In the genomic region with DNA sequence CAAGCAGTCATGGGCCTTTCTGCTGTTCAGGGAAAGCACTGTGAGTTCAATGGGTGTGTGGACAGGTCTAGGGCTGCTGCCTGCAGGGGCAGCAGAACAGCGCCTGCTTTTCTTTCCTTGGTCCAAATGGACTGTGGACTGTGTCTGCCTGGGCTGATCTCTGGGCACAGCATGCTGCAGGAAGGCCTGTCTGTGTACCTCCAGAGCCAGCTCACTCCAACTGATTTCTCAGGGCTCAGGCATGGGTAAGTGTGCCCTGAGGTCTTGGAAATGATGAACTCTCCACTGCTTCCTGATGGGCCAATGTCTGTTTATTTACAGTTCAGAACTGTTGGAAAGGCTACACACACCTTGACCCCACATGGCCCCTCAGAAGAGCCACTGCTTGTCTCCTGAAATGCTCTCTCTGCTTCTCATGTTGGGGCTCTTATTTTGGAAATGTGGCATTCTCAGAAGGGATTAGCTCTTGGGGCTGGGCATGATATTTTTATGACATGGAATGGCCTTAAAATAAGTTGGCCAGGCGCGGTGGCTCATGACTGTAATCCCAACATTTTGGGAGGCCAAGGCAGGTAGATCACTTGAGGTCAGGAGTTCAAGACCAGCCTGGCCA, we compare ENCODE assay signal across 1 cellular context.
A peak's percentile ranks its signal among the peaks of the same experiment; 100 is the strongest.
TF ChIP-seq lines count a peak whose summit lies in the region.

No MANE protein-coding gene starts in this region.

TF ChIP-seq in HepG2, 621 proteins besides CTCF, POLR2A, EP300 and RAD21 (continued from another document and continues in another):
- TF ChIP-seq TEF (CRISPR knock-in tag; IDR thresholded peaks at IDR 0.05) (no peak), MEIS1 (CRISPR knock-in tag; IDR thresholded peaks at IDR 0.05; ENCODE audit: borderline replicate concordance) (no peak), ZNF30 (CRISPR knock-in tag; IDR thresholded peaks at IDR 0.05) (no peak), ZNF737 (CRISPR knock-in tag; IDR thresholded peaks at IDR 0.05; ENCODE audit: borderline replicate concordance) (no peak), RAD51 (IDR thresholded peaks at IDR 0.05; ENCODE audit: borderline replicate concordance) (no peak), SOX5 (CRISPR knock-in tag; IDR thresholded peaks at IDR 0.05; ENCODE audit: borderline replicate concordance) (no peak), ZFYVE20 (CRISPR knock-in tag; IDR thresholded peaks at IDR 0.05; ENCODE audit: borderline replicate concordance, low read depth) (no peak), DPF2 (CRISPR knock-in tag; IDR thresholded peaks at IDR 0.05; ENCODE audit: borderline replicate concordance, low read depth) (0 out of 2 replicates have a peak, but pooled peaks have one; percentile 39), ZNF883 (CRISPR knock-in tag; IDR thresholded peaks at IDR 0.05; ENCODE audit: not compliant biosample characterization) (peak; percentile 27), ZNF3 (CRISPR knock-in tag; IDR thresholded peaks at IDR 0.05) (no peak), JDP2 (CRISPR knock-in tag; IDR thresholded peaks at IDR 0.05; ENCODE audit: borderline replicate concordance) (no peak), ZNF138 (CRISPR knock-in tag; IDR thresholded peaks at IDR 0.05; ENCODE audit: low read depth) (no peak), ZNF607 (CRISPR knock-in tag; IDR thresholded peaks at IDR 0.05; ENCODE audit: borderline replicate concordance) (0 out of 2 replicates have a peak, but pooled peaks have one; percentile 47), ZSCAN31 (CRISPR knock-in tag; IDR thresholded peaks at IDR 0.05; ENCODE audit: low read depth) (0 out of 2 replicates have a peak, but pooled peaks have one; percentile 30), KLF16 (CRISPR knock-in tag; IDR thresholded peaks at IDR 0.05) (no peak), ZNF761 (CRISPR knock-in tag; conservative IDR thresholded peaks at IDR 0.05) (peak; percentile 76; the same call in 1 of the 2 replicates), BHLHE40 (IDR thresholded peaks at IDR 0.05; ENCODE audit: low read length) (no peak), GMEB1 (CRISPR knock-in tag; IDR thresholded peaks at IDR 0.05; ENCODE audit: borderline replicate concordance) (0 out of 2 replicates have a peak, but pooled peaks have one; percentile 26), RXRA (CRISPR knock-in tag; IDR thresholded peaks at IDR 0.05) (peak; percentile 62; the same call in 1 of the 2 replicates), SRSF4 (IDR thresholded peaks at IDR 0.05; ENCODE audit: low read depth, low read length, poor library complexity, severe bottlenecking) (no peak), HNRNPLL (IDR thresholded peaks at IDR 0.05; ENCODE audit: low read depth, low read length, poor library complexity, severe bottlenecking) (no peak), ZNF672 (CRISPR knock-in tag; IDR thresholded peaks at IDR 0.05) (no peak), PHF21A (CRISPR knock-in tag; IDR thresholded peaks at IDR 0.05) (peak; percentile 55; the same call in 1 of the 2 replicates), ZNF230 (CRISPR knock-in tag; IDR thresholded peaks at IDR 0.05) (no peak), ZNF468 (CRISPR knock-in tag; IDR thresholded peaks at IDR 0.05) (no peak), NR2F1 (CRISPR knock-in tag; IDR thresholded peaks at IDR 0.05) (0 out of 4 replicates have a peak, but pooled peaks of 1 of the 2 experiments have one; percentile 22), KLF12 (CRISPR knock-in tag; IDR thresholded peaks at IDR 0.05; ENCODE audit: borderline replicate concordance) (no peak), HES4 (CRISPR knock-in tag; IDR thresholded peaks at IDR 0.05; ENCODE audit: borderline replicate concordance) (no peak), ISX (CRISPR knock-in tag; conservative IDR thresholded peaks at IDR 0.05) (no peak), KAT2B (IDR thresholded peaks at IDR 0.05; ENCODE audit: borderline replicate concordance, low read depth, low read length) (no peak), ZNF383 (CRISPR knock-in tag; IDR thresholded peaks at IDR 0.05; ENCODE audit: borderline replicate concordance) (no peak), SP140L (CRISPR knock-in tag; IDR thresholded peaks at IDR 0.05; ENCODE audit: borderline replicate concordance) (no peak), ZBTB33 (CRISPR knock-in tag; IDR thresholded peaks at IDR 0.05) (0 out of 2 replicates have a peak, but pooled peaks have one; percentile 28), KLF6 (CRISPR knock-in tag; IDR thresholded peaks at IDR 0.05) (no peak), SMARCE1 (IDR thresholded peaks at IDR 0.05; ENCODE audit: borderline replicate concordance) (no peak), TFDP2 (CRISPR knock-in tag; IDR thresholded peaks at IDR 0.05) (no peak), RARA (CRISPR knock-in tag; IDR thresholded peaks at IDR 0.05) (peak; percentile 52; the same call in 1 of the 2 replicates)
- TF ChIP-seq, protein P1, sequence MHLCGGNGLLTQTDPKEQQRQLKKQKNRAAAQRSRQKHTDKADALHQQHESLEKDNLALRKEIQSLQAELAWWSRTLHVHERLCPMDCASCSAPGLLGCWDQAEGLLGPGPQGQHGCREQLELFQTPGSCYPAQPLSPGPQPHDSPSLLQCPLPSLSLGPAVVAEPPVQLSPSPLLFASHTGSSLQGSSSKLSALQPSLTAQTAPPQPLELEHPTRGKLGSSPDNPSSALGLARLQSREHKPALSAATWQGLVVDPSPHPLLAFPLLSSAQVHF (CRISPR knock-in tag; IDR thresholded peaks at IDR 0.05): no peak
- TF ChIP-seq, protein P2, sequence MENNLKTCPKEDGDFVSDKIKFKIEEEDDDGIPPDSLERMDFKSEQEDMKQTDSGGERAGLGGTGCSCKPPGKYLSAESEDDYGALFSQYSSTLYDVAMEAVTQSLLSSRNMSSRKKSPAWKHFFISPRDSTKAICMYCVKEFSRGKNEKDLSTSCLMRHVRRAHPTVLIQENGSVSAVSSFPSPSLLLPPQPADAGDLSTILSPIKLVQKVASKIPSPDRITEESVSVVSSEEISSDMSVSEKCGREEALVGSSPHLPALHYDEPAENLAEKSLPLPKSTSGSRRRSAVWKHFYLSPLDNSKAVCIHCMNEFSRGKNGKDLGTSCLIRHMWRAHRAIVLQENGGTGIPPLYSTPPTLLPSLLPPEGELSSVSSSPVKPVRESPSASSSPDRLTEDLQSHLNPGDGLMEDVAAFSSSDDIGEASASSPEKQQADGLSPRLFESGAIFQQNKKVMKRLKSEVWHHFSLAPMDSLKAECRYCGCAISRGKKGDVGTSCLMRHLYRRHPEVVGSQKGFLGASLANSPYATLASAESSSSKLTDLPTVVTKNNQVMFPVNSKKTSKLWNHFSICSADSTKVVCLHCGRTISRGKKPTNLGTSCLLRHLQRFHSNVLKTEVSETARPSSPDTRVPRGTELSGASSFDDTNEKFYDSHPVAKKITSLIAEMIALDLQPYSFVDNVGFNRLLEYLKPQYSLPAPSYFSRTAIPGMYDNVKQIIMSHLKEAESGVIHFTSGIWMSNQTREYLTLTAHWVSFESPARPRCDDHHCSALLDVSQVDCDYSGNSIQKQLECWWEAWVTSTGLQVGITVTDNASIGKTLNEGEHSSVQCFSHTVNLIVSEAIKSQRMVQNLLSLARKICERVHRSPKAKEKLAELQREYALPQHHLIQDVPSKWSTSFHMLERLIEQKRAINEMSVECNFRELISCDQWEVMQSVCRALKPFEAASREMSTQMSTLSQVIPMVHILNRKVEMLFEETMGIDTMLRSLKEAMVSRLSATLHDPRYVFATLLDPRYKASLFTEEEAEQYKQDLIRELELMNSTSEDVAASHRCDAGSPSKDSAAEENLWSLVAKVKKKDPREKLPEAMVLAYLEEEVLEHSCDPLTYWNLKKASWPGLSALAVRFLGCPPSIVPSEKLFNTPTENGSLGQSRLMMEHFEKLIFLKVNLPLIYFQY (CRISPR knock-in tag; IDR thresholded peaks at IDR 0.05; ENCODE audit: borderline replicate concordance): peak; percentile 95
- TF ChIP-seq, protein P3, sequence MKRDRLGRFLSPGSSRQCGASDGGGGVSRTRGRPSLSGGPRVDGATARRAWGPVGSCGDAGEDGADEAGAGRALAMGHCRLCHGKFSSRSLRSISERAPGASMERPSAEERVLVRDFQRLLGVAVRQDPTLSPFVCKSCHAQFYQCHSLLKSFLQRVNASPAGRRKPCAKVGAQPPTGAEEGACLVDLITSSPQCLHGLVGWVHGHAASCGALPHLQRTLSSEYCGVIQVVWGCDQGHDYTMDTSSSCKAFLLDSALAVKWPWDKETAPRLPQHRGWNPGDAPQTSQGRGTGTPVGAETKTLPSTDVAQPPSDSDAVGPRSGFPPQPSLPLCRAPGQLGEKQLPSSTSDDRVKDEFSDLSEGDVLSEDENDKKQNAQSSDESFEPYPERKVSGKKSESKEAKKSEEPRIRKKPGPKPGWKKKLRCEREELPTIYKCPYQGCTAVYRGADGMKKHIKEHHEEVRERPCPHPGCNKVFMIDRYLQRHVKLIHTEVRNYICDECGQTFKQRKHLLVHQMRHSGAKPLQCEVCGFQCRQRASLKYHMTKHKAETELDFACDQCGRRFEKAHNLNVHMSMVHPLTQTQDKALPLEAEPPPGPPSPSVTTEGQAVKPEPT (CRISPR knock-in tag; IDR thresholded peaks at IDR 0.05; ENCODE audit: low read depth): no peak
- TF ChIP-seq, protein P4, sequence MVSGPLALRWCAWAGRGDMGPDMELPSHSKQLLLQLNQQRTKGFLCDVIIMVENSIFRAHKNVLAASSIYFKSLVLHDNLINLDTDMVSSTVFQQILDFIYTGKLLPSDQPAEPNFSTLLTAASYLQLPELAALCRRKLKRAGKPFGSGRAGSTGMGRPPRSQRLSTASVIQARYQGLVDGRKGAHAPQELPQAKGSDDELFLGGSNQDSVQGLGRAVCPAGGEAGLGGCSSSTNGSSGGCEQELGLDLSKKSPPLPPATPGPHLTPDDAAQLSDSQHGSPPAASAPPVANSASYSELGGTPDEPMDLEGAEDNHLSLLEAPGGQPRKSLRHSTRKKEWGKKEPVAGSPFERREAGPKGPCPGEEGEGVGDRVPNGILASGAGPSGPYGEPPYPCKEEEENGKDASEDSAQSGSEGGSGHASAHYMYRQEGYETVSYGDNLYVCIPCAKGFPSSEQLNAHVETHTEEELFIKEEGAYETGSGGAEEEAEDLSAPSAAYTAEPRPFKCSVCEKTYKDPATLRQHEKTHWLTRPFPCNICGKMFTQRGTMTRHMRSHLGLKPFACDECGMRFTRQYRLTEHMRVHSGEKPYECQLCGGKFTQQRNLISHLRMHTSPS (CRISPR knock-in tag; IDR thresholded peaks at IDR 0.05; ENCODE audit: low read depth): peak; percentile 78; the same call in 1 of the 2 replicates
- TF ChIP-seq, protein P5, sequence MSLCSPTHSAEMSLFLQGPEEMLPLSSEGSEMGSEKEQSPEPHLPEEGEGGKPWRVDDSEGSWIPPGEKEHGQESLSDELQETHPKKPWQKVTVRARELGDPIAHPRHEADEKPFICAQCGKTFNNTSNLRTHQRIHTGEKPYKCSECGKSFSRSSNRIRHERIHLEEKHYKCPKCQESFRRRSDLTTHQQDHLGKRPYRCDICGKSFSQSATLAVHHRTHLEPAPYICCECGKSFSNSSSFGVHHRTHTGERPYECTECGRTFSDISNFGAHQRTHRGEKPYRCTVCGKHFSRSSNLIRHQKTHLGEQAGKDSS (CRISPR knock-in tag; IDR thresholded peaks at IDR 0.05; ENCODE audit: borderline replicate concordance, low read depth): peak; percentile 64; the same call in 1 of the 2 replicates
- TF ChIP-seq, protein P6, sequence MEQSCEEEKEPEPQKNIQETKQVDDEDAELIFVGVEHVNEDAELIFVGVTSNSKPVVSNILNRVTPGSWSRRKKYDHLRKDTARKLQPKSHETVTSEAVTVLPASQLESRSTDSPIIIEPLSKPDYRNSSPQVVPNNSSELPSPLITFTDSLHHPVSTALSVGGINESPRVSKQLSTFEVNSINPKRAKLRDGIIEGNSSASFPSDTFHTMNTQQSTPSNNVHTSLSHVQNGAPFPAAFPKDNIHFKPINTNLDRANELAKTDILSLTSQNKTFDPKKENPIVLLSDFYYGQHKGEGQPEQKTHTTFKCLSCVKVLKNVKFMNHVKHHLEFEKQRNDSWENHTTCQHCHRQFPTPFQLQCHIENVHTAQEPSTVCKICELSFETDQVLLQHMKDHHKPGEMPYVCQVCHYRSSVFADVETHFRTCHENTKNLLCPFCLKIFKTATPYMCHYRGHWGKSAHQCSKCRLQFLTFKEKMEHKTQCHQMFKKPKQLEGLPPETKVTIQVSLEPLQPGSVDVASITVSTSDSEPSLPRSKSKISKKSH (CRISPR knock-in tag; IDR thresholded peaks at IDR 0.05; ENCODE audit: borderline replicate concordance): no peak
